17 cellular contexts compared by ENCODE assay signal in the genomic region with DNA sequence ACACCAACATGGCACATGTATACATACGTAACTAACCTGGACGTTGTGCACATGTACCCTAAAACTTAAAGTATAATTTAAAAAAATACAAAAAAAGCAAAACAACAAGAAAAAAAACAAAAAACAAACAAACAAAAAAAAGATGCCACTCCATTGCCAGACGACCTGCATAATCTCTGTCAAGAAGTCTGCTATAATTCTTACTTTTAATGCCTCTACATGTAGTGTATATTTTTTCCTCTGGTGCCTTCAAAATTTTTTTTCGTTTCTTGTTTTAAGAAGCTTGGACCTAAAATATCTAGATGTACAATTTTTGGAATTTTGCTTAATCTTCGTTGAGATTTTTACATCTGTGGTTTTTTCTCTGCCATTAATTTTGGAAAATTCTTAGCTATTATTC.
"Had no signal": no experiment of that assay in that cellular context is flagged by ENCODE, and none has a peak within 500 bp of the region (broad histone marks: within the 10 kb centered on the region; RNA-seq: fewer than 3 reads in every experiment).

No MANE protein-coding gene starts in this region.

- H3K4me3 ChIP-seq: colonic mucosa, esophagus squamous epithelium, gastroesophageal sphincter, mucosa of descending colon, psoas muscle, spleen, tibial nerve had no signal

- H3K9me3 ChIP-seq: colonic mucosa, neutrophil, psoas muscle had no signal

- H3K36me3 ChIP-seq: colonic mucosa, esophagus squamous epithelium, gastroesophageal sphincter, neutrophil, spleen, tibial nerve had no signal

- DNase-seq: colonic mucosa; dermis blood vessel endothelial cell; esophagus squamous epithelium; foreskin fibroblast; kidney; left cardiac atrium; mucosa of descending colon; naive thymus-derived CD8-positive, alpha-beta T cell; psoas muscle; retina; spleen; stimulated activated CD4-positive, alpha-beta T cell treated with anti-CD3 and anti-CD28 coated beads, Interleukin-15, amount 100 ng/mL, for 24 hours; stimulated activated CD4-positive, alpha-beta T cell treated with anti-CD3 and anti-CD28 coated beads, Interleukin-1b, Interleukin-23, amount 100 ng/mL, for 48 hours; stimulated activated CD4-positive, alpha-beta T cell treated with anti-CD3 and anti-CD28 coated beads, Interleukin-4, amount 100 ng/mL, for 24 hours had no signal

- H3K27ac ChIP-seq: colonic mucosa, esophagus squamous epithelium, gastroesophageal sphincter, neutrophil, psoas muscle, spleen, tibial nerve had no signal

- H3K4me1 ChIP-seq: colonic mucosa, esophagus squamous epithelium, gastroesophageal sphincter, psoas muscle, spleen, tibial nerve had no signal

- H3K27me3 ChIP-seq: colonic mucosa, esophagus squamous epithelium, gastroesophageal sphincter, neutrophil, spleen, tibial nerve had no signal
